ENCODE assay signal across 1 cellular context in the genomic region with DNA sequence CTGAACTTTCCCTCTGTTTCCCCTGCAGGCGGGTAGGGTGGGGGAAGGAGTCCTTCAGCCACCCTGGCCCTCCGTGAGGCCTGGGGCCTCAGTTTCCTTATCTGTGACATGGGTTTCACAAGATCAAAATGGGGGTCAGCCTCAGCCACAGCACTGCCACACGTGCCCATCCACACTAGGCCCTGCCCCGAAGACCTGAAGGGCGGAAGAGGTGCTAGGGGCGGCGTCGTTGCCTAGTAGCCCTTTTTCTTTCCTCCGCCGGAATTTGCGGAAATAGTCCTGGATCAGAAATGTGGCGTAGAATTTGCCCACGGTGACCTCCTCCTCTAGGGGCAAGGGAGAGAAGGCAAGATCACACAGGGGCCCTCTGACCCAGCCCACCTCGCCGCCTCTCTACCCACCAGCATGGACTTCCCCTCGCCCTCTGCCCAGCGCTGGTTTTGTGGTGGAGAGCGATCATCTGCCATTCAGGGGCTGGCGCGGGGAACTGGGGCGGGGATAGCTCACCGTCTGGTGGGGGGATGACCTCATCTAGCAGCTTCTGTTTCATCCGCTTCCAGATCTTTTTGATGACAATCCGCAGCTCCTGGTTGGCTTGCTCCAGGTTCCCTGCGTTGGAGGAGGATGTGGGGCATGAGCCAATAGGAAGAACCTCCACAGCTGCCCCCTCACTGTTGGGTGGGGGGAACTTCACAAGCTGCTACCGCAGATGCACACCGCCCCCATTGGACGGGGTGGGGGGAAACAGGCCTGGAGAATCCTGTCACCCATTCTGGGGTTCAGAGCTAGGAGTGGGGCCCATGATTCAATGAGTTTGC.
TF ChIP-seq lines count a peak whose summit lies in the region.

No MANE protein-coding gene starts in this region.

TF ChIP-seq in WTC11, 78 proteins besides CTCF, POLR2A, EP300 and RAD21:
- TF ChIP-seq GTF2I (CRISPR knock-in tag; conservative IDR thresholded peaks at IDR 0.05), result no peak
- TF ChIP-seq, protein P1, sequence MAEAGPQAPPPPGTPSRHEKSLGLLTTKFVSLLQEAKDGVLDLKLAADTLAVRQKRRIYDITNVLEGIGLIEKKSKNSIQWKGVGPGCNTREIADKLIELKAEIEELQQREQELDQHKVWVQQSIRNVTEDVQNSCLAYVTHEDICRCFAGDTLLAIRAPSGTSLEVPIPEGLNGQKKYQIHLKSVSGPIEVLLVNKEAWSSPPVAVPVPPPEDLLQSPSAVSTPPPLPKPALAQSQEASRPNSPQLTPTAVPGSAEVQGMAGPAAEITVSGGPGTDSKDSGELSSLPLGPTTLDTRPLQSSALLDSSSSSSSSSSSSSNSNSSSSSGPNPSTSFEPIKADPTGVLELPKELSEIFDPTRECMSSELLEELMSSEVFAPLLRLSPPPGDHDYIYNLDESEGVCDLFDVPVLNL (CRISPR knock-in tag; IDR thresholded peaks at IDR 0.05; ENCODE audit: borderline replicate concordance, low read depth), result no peak
- TF ChIP-seq, protein P2, sequence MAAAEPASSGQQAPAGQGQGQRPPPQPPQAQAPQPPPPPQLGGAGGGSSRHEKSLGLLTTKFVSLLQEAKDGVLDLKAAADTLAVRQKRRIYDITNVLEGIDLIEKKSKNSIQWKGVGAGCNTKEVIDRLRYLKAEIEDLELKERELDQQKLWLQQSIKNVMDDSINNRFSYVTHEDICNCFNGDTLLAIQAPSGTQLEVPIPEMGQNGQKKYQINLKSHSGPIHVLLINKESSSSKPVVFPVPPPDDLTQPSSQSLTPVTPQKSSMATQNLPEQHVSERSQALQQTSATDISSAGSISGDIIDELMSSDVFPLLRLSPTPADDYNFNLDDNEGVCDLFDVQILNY (CRISPR knock-in tag; IDR thresholded peaks at IDR 0.05), result no peak
- no peak for TF ChIP-seq SOX15 (CRISPR knock-in tag; IDR thresholded peaks at IDR 0.05)
- TF ChIP-seq ZNF396 (CRISPR knock-in tag; IDR thresholded peaks at IDR 0.05; ENCODE audit: borderline replicate concordance), result no peak
- TF ChIP-seq NFYB (CRISPR knock-in tag; conservative IDR thresholded peaks at IDR 0.05; ENCODE audit: low read depth), result no peak
- no peak for TF ChIP-seq ZBTB21 (CRISPR knock-in tag; IDR thresholded peaks at IDR 0.05; ENCODE audit: borderline replicate concordance)
- no peak for TF ChIP-seq ZNF219 (CRISPR knock-in tag; IDR thresholded peaks at IDR 0.05; ENCODE audit: borderline replicate concordance)
- TF ChIP-seq IRF2 (CRISPR knock-in tag; IDR thresholded peaks at IDR 0.05; ENCODE audit: borderline replicate concordance, low read depth), result no peak
- no peak for TF ChIP-seq ZNF232 (CRISPR knock-in tag; IDR thresholded peaks at IDR 0.05)
- no peak for TF ChIP-seq ZNF317 (CRISPR knock-in tag; IDR thresholded peaks at IDR 0.05; ENCODE audit: borderline replicate concordance, low read depth)
- no peak for TF ChIP-seq OVOL2 (CRISPR knock-in tag; IDR thresholded peaks at IDR 0.05; ENCODE audit: borderline replicate concordance)
- TF ChIP-seq, protein P3, sequence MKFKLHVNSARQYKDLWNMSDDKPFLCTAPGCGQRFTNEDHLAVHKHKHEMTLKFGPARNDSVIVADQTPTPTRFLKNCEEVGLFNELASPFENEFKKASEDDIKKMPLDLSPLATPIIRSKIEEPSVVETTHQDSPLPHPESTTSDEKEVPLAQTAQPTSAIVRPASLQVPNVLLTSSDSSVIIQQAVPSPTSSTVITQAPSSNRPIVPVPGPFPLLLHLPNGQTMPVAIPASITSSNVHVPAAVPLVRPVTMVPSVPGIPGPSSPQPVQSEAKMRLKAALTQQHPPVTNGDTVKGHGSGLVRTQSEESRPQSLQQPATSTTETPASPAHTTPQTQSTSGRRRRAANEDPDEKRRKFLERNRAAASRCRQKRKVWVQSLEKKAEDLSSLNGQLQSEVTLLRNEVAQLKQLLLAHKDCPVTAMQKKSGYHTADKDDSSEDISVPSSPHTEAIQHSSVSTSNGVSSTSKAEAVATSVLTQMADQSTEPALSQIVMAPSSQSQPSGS (CRISPR knock-in tag; IDR thresholded peaks at IDR 0.05; ENCODE audit: borderline replicate concordance, low read depth), result no peak
